22 cellular contexts compared by ENCODE assay signal in the genomic region with DNA sequence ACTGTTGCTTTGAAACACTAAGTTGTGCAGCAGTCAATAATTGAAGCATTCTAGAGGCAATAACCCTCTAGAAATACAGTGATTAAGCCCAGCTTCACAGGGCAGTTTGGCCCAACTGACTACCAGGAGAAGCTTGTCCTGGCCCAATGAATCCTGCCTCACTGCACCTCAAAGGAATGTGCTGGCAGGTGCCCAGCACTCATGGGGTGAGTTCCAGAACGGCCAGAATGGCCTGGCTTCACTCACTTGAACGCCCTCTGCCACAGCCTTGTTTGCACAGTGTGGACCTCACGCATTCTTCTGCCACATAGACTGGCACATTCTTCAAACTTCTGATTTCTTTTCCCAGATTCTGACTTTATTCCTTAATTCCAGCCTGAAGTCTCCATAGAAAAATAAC. TPM values are rescaled to one million over a fixed set of nuclear protein-coding genes. Genes with fewer than 3 reads are reported as not detected.
DNase-seq lines count a peak whose midpoint lies in the region; ATAC-seq and TF ChIP-seq lines count a peak whose summit lies in the region.
"Had no signal": no experiment of that assay in that cellular context is flagged by ENCODE, and none has a peak within 500 bp of the region (broad histone marks: within the 10 kb centered on the region; RNA-seq: fewer than 3 reads in every experiment).

No MANE protein-coding gene starts in this region.

- peaks cover 14% of the 10 kb centered on the region for H3K9me3 Mint-ChIP-seq in stimulated activated memory B cell treated with anti-CD40 and anti-IgM and Interleukin-4, amounts not matched to agents 10 μg/mL and 1 μg/mL and 100 μg/mL, for 72 hours

- no peaks in the 10 kb centered on the region for H3K36me3 Mint-ChIP-seq in stimulated activated memory B cell treated with anti-CD40 and anti-IgM and Interleukin-4, amounts not matched to agents 10 μg/mL and 1 μg/mL and 100 μg/mL, for 72 hours

- no peak for TF ChIP-seq CTCF in heart left ventricle (IDR thresholded peaks at IDR 0.05)

- in situ Hi-C loops in ACHN (cut with HindIII; ENCODE audit: low pct_ligation_motif_present, low pct_unique_long_range_greater_than_20kb, low sequenced_read_pairs): no loop called here

- H3K27me3 ChIP-seq in adipocyte (replicated peaks; ENCODE audit: control insufficient read depth, insufficient read depth, low read length) (no peaks in the 10 kb centered on the region), heart left ventricle (no peaks in the 10 kb centered on the region)

- H3K27ac Mint-ChIP-seq in stimulated activated memory B cell treated with anti-CD40 and anti-IgM and Interleukin-4, amounts not matched to agents 10 μg/mL and 1 μg/mL and 100 μg/mL, for 72 hours: no peak overlapping the region
- H3K27ac Mint-ChIP-seq: activated T-helper 2 cell treated with anti-CD3 and anti-CD28 coated beads, Interferon-gamma antibody, Interleukin-2, Interleukin-4, amounts not matched to agents 10 μg/mL and 5 μg/mL and 100 μg/mL, durations not matched to agents 14 hours and 24 hours and 36 hours; CD4-positive, CD25-positive, alpha-beta regulatory T cell; nephron had no signal

- H3K4me1 ChIP-seq in adipocyte (ENCODE audit: control insufficient read depth, insufficient read depth, low read length) (peaks cover 4% of the 10 kb centered on the region), heart left ventricle (peaks cover 0 to 5% (median 0%) of the 10 kb centered on the region in 12 donors)
- H3K4me1 ChIP-seq: HAP-1 had no signal

- no peak for TF ChIP-seq POLR2A in heart left ventricle (IDR thresholded peaks at IDR 0.05)

- DNase-seq in ACHN (peak; percentile 92), adipocyte (ENCODE audit: low read depth) (peak; percentile 3), heart left ventricle (peak in 4 of 5 donors; percentile 31 to 79 (median 44)), mucosa of gallbladder (ENCODE audit: low spot score) (peak; percentile 87), CD1c-positive myeloid dendritic cell (ENCODE audit: extremely low spot score) (no peak)
- DNase-seq: activated CD8-positive, alpha-beta memory T cell treated with anti-CD3 and anti-CD28 coated beads for 24 hours; CD4-positive, CD25-positive, alpha-beta regulatory T cell; IMR-90; NCI-H1092 treated with DMSO at 0.1 percent for 48 hours; NCI-H2171; stimulated activated CD4-positive, alpha-beta T cell treated with anti-CD3 and anti-CD28 coated beads, Interleukin-2, amount 100 ng/mL, for 24 hours; SW 1271; WERI-Rb-1 had no signal

- ATAC-seq in heart left ventricle (peak; percentile 89 to 95 (median 92)), HG03439 (IDR thresholded peaks at IDR 0.05; ENCODE audit: unreplicated experiment) (no peak), GM18517 (IDR thresholded peaks at IDR 0.05; ENCODE audit: unreplicated experiment) (no peak)
- no peak for ATAC-seq in stimulated activated memory B cell treated with anti-CD40 and anti-IgM and Interleukin-4, amounts not matched to agents 10 μg/mL and 1 μg/mL and 100 μg/mL, for 72 hours

- H3K4me3 ChIP-seq in adipocyte (ENCODE audit: low read length): no peak overlapping the region
- no peak overlapping the region for H3K4me3 ChIP-seq in heart left ventricle
- H3K4me3 ChIP-seq: HAP-1 had no signal

- 29 to 81% (median 47%) methylated on average over 2 to 3 of the region's 3 CpGs for WGBS in heart left ventricle, 4 donors

- H3K36me3 ChIP-seq in adipocyte (ENCODE audit: control insufficient read depth, insufficient read depth, low read length, severe bottlenecking): no peaks in the 10 kb centered on the region
- H3K36me3 ChIP-seq in heart left ventricle: no peaks in the 10 kb centered on the region
- H3K36me3 ChIP-seq: HAP-1, WERI-Rb-1 had no signal

- H3K9ac ChIP-seq in adipocyte (ENCODE audit: low read length): no peak overlapping the region

- intact Hi-C loops in heart left ventricle (cut with DNase I): no loop called here

- H3K27ac ChIP-seq in heart left ventricle: no peak overlapping the region
- H3K27ac ChIP-seq: WERI-Rb-1 had no signal

- H3K4me1 Mint-ChIP-seq in stimulated activated memory B cell treated with anti-CD40 and anti-IgM and Interleukin-4, amounts not matched to agents 10 μg/mL and 1 μg/mL and 100 μg/mL, for 72 hours: no peaks in the 10 kb centered on the region
- H3K4me1 Mint-ChIP-seq: CD4-positive, CD25-positive, alpha-beta regulatory T cell; nephron had no signal

- no peak overlapping the region for H3K4me3 Mint-ChIP-seq in stimulated activated memory B cell treated with anti-CD40 and anti-IgM and Interleukin-4, amounts not matched to agents 10 μg/mL and 1 μg/mL and 100 μg/mL, for 72 hours
- H3K4me3 Mint-ChIP-seq: CD4-positive, CD25-positive, alpha-beta regulatory T cell; nephron had no signal

- peaks cover 3% of the 10 kb centered on the region for H3K9me3 ChIP-seq in adipocyte (ENCODE audit: control insufficient read depth, low read length)
- H3K9me3 ChIP-seq in heart left ventricle: peaks cover 0 to 13% (median 0%) of the 10 kb centered on the region in 12 donors

- peaks cover 17% of the 10 kb centered on the region for H3K27me3 Mint-ChIP-seq in stimulated activated memory B cell treated with anti-CD40 and anti-IgM and Interleukin-4, amounts not matched to agents 10 μg/mL and 1 μg/mL and 100 μg/mL, for 72 hours

RNA-seq across cellular contexts. Expression of a gene that starts 6.6 kb away (rescaled TPM):
- total RNA-seq in heart left ventricle (not detected), mucosa of gallbladder (1.1 TPM)
- not detected for polyA plus RNA-seq in heart left ventricle
- total RNA-seq: activated T-helper 2 cell treated with anti-CD3 and anti-CD28 coated beads, Interferon-gamma antibody, Interleukin-2, Interleukin-4, amounts not matched to agents 10 μg/mL and 5 μg/mL and 100 μg/mL, durations not matched to agents 14 hours and 24 hours and 36 hours; CD4-positive, CD25-positive, alpha-beta regulatory T cell; Daoy; fibroblast of lung; IMR-90; lung microvascular endothelial cell had no signal
- polyA plus RNA-seq: CD4-positive, CD25-positive, alpha-beta regulatory T cell; fibroblast of lung; IMR-90 had no signal

RNA-seq across cellular contexts. Expression of a gene that starts 29.8 kb away (rescaled TPM):
- total RNA-seq in heart left ventricle (10 to 100 TPM in 5 of 9 donors, 1 to 10 TPM in 4; 2.9 to 20.4 (median 12.3) TPM), mucosa of gallbladder (42.0 TPM)
- polyA plus RNA-seq in heart left ventricle: 1 to 10 TPM; 2.7 to 3.1 TPM
- total RNA-seq: activated T-helper 2 cell treated with anti-CD3 and anti-CD28 coated beads, Interferon-gamma antibody, Interleukin-2, Interleukin-4, amounts not matched to agents 10 μg/mL and 5 μg/mL and 100 μg/mL, durations not matched to agents 14 hours and 24 hours and 36 hours; CD4-positive, CD25-positive, alpha-beta regulatory T cell; Daoy had no signal
- polyA plus RNA-seq: CD4-positive, CD25-positive, alpha-beta regulatory T cell had no signal

Comparison
In these comparisons a context has a peak if more than half of its experiments do, and no peak if none do; other contexts are left out.
1. ATAC-seq: peak in heart left ventricle (4 of 4); none in stimulated activated memory B cell treated with anti-CD40 and anti-IgM and Interleukin-4, amounts not matched to agents 10 μg/mL and 1 μg/mL and 100 μg/mL, for 72 hours (single experiment), HG03439 (single experiment) and GM18517 (single experiment).